8 cellular contexts compared by ENCODE assay signal in genomic region chr11:32374261-32374711, GRCh38.
DNase-seq lines count a peak whose midpoint lies in the region; ATAC-seq and TF ChIP-seq lines count a peak whose summit lies in the region.

No MANE protein-coding gene starts in this region.

- H3K36me3 ChIP-seq in heart right ventricle, result no peaks in the 10 kb centered on the region

- ATAC-seq in heart right ventricle (peak in 2 of 8 donors; percentile 41 to 61), Right ventricle myocardium inferior (no peak), HG03442 (IDR thresholded peaks at IDR 0.05; ENCODE audit: unreplicated experiment) (peak; percentile 59), esophagus mucosa (peak; percentile 22), HG02840 (IDR thresholded peaks at IDR 0.05; ENCODE audit: low FRiP score, unreplicated experiment) (no peak)

- peaks cover 0 to 7% (median 0%) of the 10 kb centered on the region in 7 donors for H3K27me3 ChIP-seq in heart right ventricle

- intact Hi-C loops in heart right ventricle (cut with DNase I), result loop anchor here in 2 of 10 donors (5.0 to 10.0 kb wide), 2 partner anchors 188 to 191 kb away; no protein-coding TSS in a partner anchor
- intact Hi-C loops in Right ventricle myocardium inferior (cut with DNase I), result no loop called here

- TF ChIP-seq CTCF in heart right ventricle (IDR thresholded peaks at IDR 0.05), result peak; percentile 32 to 68 (median 56)

- no peak overlapping the region for H3K27ac ChIP-seq in heart right ventricle

- DNase-seq in heart right ventricle (peak in 1 of 2 donors; percentile 31), Right ventricle myocardium inferior (ENCODE audit: missing footprints) (no peak), SHP77 treated with DMSO at 0.1 percent for 48 hours (lab: John Stamatoyannopoulos, UW) (peak; percentile 24), NCI-H345 treated with DMSO at 0.1 percent for 48 hours (lab: John Stamatoyannopoulos, UW; ENCODE audit: unreplicated experiment) (no peak)
- DNase-seq in stimulated activated CD8-positive, alpha-beta memory T cell treated with anti-CD3 and anti-CD28 coated beads, Interleukin-4, amount 100 ng/mL, for 48 hours, result peak; percentile 75

- peaks cover 0 to 10% (median 0%) of the 10 kb centered on the region in 11 donors for H3K9me3 ChIP-seq in heart right ventricle

- H3K4me3 ChIP-seq in heart right ventricle, result no peak overlapping the region

- H3K4me1 ChIP-seq in heart right ventricle, result no peaks in the 10 kb centered on the region

- WGBS in heart right ventricle, 2 donors, result 41 to 55% methylated on average over 13 of the region's 13 CpGs

Comparison
In these comparisons a context has a peak if more than half of its experiments do, and no peak if none do; other contexts are left out.
1. ATAC-seq: peak in HG03442 (single experiment) and esophagus mucosa (single experiment); none in Right ventricle myocardium inferior (single experiment) and HG02840 (single experiment).
2. DNase-seq: peak in SHP77 treated with DMSO at 0.1 percent for 48 hours (single experiment) and stimulated activated CD8-positive, alpha-beta memory T cell treated with anti-CD3 and anti-CD28 coated beads, Interleukin-4, amount 100 ng/mL, for 48 hours (single experiment); none in Right ventricle myocardium inferior (single experiment) and NCI-H345 treated with DMSO at 0.1 percent for 48 hours (single experiment).